Comparison of ENCODE assay signal across 1 cellular context in the genomic region with DNA sequence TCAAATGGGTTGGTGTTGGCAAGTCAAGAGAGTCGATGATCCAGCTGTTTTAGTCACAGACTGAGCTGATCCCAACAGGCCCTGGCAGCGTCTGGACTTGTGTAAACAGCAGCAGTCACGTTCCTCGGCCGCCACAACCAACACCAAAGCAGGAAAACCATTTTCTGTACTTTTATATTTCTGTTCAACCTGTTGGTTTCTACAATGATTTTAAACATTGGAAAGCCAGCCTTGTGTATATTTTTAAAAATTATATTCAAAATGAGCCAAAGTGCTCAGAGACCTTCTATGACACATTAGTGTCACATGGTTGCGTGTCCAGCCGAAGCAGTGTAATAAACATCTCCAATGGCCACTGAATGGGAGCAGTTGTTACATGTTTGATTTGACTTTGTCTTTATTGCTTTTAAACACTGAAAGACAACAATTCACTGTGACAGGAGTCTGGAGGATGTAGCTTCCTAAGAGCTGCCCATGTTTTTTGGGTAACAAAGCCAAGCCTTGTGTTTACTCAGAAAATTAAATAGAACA.
TF ChIP-seq lines count a peak whose summit lies in the region.

No MANE protein-coding gene starts in this region.

TF ChIP-seq in IMR-90, 13 proteins besides CTCF, POLR2A, EP300 and RAD21:
- TF ChIP-seq CHD1 (IDR thresholded peaks at IDR 0.05; ENCODE audit: low read depth, low read length) (no peak), BHLHE40 (IDR thresholded peaks at IDR 0.05; ENCODE audit: low read depth, low read length) (peak; percentile 90)
TF ChIP-seq in IMR-90: peak in this region for 1.
